Comparison of ENCODE assay signal across 2 cellular contexts in genomic region chr20:5191829-5192569, GRCh38.
TF ChIP-seq lines count a peak whose summit lies in the region.

No MANE protein-coding gene starts in this region.

TF ChIP-seq in HEK293T, 16 proteins besides CTCF, POLR2A, EP300 and RAD21 (continued from another document):
- TF ChIP-seq LEF1 (IDR thresholded peaks at IDR 0.05; ENCODE audit: borderline replicate concordance), result no peak
- TF ChIP-seq SP1 (IDR thresholded peaks at IDR 0.05), result no peak
- no peak for TF ChIP-seq ARNT (IDR thresholded peaks at IDR 0.05)
- no peak for TF ChIP-seq BHLHE40 (IDR thresholded peaks at IDR 0.05; ENCODE audit: borderline replicate concordance)

TF ChIP-seq in H1, 55 proteins besides CTCF, POLR2A, EP300 and RAD21 (continued from another document):
- TF ChIP-seq RNF2 (IDR thresholded peaks at IDR 0.05; ENCODE audit: borderline replicate concordance, low read depth, low read length, missing control alignments, poor library complexity, severe bottlenecking), result no peak
